ENCODE assay signal across 12 cellular contexts in genomic region chr5:14281746-14282181, GRCh38.
DNase-seq lines count a peak whose midpoint lies in the region; ATAC-seq and TF ChIP-seq lines count a peak whose summit lies in the region.
"Had no signal": no experiment of that assay in that cellular context is flagged by ENCODE, and none has a peak within 500 bp of the region (broad histone marks: within the 10 kb centered on the region; RNA-seq: fewer than 3 reads in every experiment).

No MANE protein-coding gene starts in this region.

- no peaks in the 10 kb centered on the region for H3K9me2 ChIP-seq in neural cell (ENCODE audit: insufficient read depth, low read length)

- H3K9ac ChIP-seq in neural cell (ENCODE audit: low read length), result no peak overlapping the region

- TF ChIP-seq RAD21 in neural cell (conservative IDR thresholded peaks at IDR 0.05), result no peak

- no peak overlapping the region for H2AFZ ChIP-seq in neural cell (ENCODE audit: low read depth, low read length)

- H3K36me3 Mint-ChIP-seq in activated CD4-positive, alpha-beta T cell treated with anti-CD3 and anti-CD28 coated beads, Interleukin-2, amount 10 ng/mL, durations not matched to agents 7 days and 5 days (ENCODE audit: low read depth), result no peaks in the 10 kb centered on the region
- H3K36me3 Mint-ChIP-seq: activated naive CD8-positive, alpha-beta T cell had no signal

- peaks cover 26% of the 10 kb centered on the region for H3K79me2 ChIP-seq in neural cell (replicated peaks; ENCODE audit: insufficient read depth, low read length)

- TF ChIP-seq CTCF in neural cell (IDR thresholded peaks at IDR 0.05; ENCODE audit: poor library complexity, severe bottlenecking) (no peak), tibial nerve (IDR thresholded peaks at IDR 0.05) (no peak)

- H4K20me1 ChIP-seq in neural cell (ENCODE audit: insufficient read depth), result no peaks in the 10 kb centered on the region

- H3K36me3 ChIP-seq in neural cell (ENCODE audit: insufficient read depth, low read length) (no peaks in the 10 kb centered on the region), tibial nerve (peaks cover 0 to 10% (median 0%) of the 10 kb centered on the region in 3 donors)

- H3K27ac Mint-ChIP-seq in activated CD4-positive, alpha-beta T cell treated with anti-CD3 and anti-CD28 coated beads, Interleukin-2, amount 10 ng/mL, durations not matched to agents 7 days and 5 days, result no peak overlapping the region
- H3K27ac Mint-ChIP-seq: activated naive CD8-positive, alpha-beta T cell had no signal

- no peak overlapping the region for H3K4me3 ChIP-seq in neural cell (ENCODE audit: low read length)
- no peak overlapping the region for H3K4me3 ChIP-seq in tibial nerve
- H3K4me3 ChIP-seq: lung had no signal

- no peaks in the 10 kb centered on the region for H3K27me3 Mint-ChIP-seq in activated CD4-positive, alpha-beta T cell treated with anti-CD3 and anti-CD28 coated beads, Interleukin-2, amount 10 ng/mL, durations not matched to agents 7 days and 5 days

- POLR2A ChIA-PET in activated CD4-positive, alpha-beta T cell treated with anti-CD3 and anti-CD28 coated beads, Interleukin-2, amount 10 ng/mL, durations not matched to agents 7 days and 5 days (lab: Charles Lee), result no interaction called here

- 87 to 93% methylated on average over 3 of the region's 3 CpGs for WGBS in tibial nerve, 2 donors

- no peaks in the 10 kb centered on the region for H3K27me3 ChIP-seq in neural cell (ENCODE audit: insufficient read depth, low read depth, low read length)
- no peaks in the 10 kb centered on the region for H3K27me3 ChIP-seq in tibial nerve

- H3K4me3 Mint-ChIP-seq in activated CD4-positive, alpha-beta T cell treated with anti-CD3 and anti-CD28 coated beads, Interleukin-2, amount 10 ng/mL, durations not matched to agents 7 days and 5 days, result no peak overlapping the region
- H3K4me3 Mint-ChIP-seq: activated naive CD8-positive, alpha-beta T cell had no signal

- CTCF ChIA-PET in activated CD4-positive, alpha-beta T cell treated with anti-CD3 and anti-CD28 coated beads, Interleukin-2, amount 10 ng/mL, durations not matched to agents 7 days and 5 days (lab: Charles Lee), result interaction anchor here (0.5 kb wide), 1 partner anchor 301 kb away, joined by 4 read pairs; no protein-coding TSS in a partner anchor

- DNase-seq in activated CD4-positive, alpha-beta T cell treated with anti-CD3 and anti-CD28 coated beads for 48 hours, result peak; percentile 39
- DNase-seq in activated CD4-positive, alpha-beta T cell treated with anti-CD3 and anti-CD28 coated beads, Interleukin-2, amount 10 ng/mL, durations not matched to agents 7 days and 5 days, result no peak
- DNase-seq in 8988T, result no peak
- no peak for DNase-seq in tibial nerve (ENCODE audit: low spot score in 2 of 2)
- DNase-seq in HuH-7 (ENCODE audit: low spot score), result no peak
- DNase-seq: NCI-H1436 treated with DMSO at 0.1 percent for 48 hours, right cardiac atrium had no signal

- peaks cover 0 to 18% (median 0%) of the 10 kb centered on the region in 4 donors for H3K4me1 ChIP-seq in tibial nerve

- TF ChIP-seq POLR2A in tibial nerve (IDR thresholded peaks at IDR 0.05), result no peak

- no peaks in the 10 kb centered on the region for H3K9me3 Mint-ChIP-seq in activated CD4-positive, alpha-beta T cell treated with anti-CD3 and anti-CD28 coated beads, Interleukin-2, amount 10 ng/mL, durations not matched to agents 7 days and 5 days

- TF ChIP-seq EP300 in neural cell (conservative IDR thresholded peaks at IDR 0.05; ENCODE audit: poor library complexity, severe bottlenecking) (no peak), tibial nerve (IDR thresholded peaks at IDR 0.05) (no peak)

- ATAC-seq in GM21529 (IDR thresholded peaks at IDR 0.05; ENCODE audit: unreplicated experiment) (peak; percentile 36), HG03442 (IDR thresholded peaks at IDR 0.05; ENCODE audit: unreplicated experiment) (peak; percentile 69)
- ATAC-seq: right cardiac atrium had no signal

- H3F3A ChIP-seq in neural cell (ENCODE audit: insufficient read depth, low read length, poor library complexity, severe bottlenecking), result peaks cover 5% of the 10 kb centered on the region

- H3K27ac ChIP-seq in neural cell (ENCODE audit: low read length) (peak overlapping the region; percentile 29), tibial nerve (no peak overlapping the region)

- H3K4me1 Mint-ChIP-seq in activated CD4-positive, alpha-beta T cell treated with anti-CD3 and anti-CD28 coated beads, Interleukin-2, amount 10 ng/mL, durations not matched to agents 7 days and 5 days, result peaks cover 12% of the 10 kb centered on the region

- H3K4me2 ChIP-seq in neural cell (ENCODE audit: low read length), result no peak overlapping the region

- no peaks in the 10 kb centered on the region for H3K9me3 ChIP-seq in neural cell (ENCODE audit: low read length)
- no peaks in the 10 kb centered on the region for H3K9me3 ChIP-seq in tibial nerve

TF ChIP-seq in neural cell, 6 proteins besides CTCF, POLR2A, EP300 and RAD21:
- TF ChIP-seq MXI1 (conservative IDR thresholded peaks at IDR 0.05; ENCODE audit: poor library complexity, severe bottlenecking) (no peak), POLR2AphosphoS5 (IDR thresholded peaks at IDR 0.05) (no peak), REST (IDR thresholded peaks at IDR 0.05; ENCODE audit: borderline replicate concordance) (no peak), TAF1 (IDR thresholded peaks at IDR 0.05; ENCODE audit: low read depth) (no peak), SMC3 (conservative IDR thresholded peaks at IDR 0.05; ENCODE audit: poor library complexity) (no peak)
TF ChIP-seq in neural cell: peak in this region for 0.
